1 cellular context compared by ENCODE assay signal in the genomic region with DNA sequence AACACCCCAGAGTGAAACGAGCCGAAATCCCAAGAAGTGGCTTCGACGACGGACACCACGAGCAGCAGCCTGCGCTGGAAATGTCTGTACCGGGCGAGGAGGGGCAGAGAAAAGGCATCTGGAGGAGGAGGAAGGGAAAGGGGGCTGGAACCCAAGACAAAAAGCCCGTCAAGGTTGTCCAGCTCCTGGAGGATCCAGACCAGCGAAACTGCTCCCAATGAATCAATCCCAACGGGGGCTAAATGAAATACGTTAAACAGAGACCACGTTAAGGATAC.
A peak's percentile ranks its signal among the peaks of the same experiment; 100 is the strongest.
TF ChIP-seq lines count a peak whose summit lies in the region.

No MANE protein-coding gene starts in this region.

TF ChIP-seq in HepG2, 621 proteins besides CTCF, POLR2A, EP300 and RAD21:
- TF ChIP-seq ZNF879 (CRISPR knock-in tag; IDR thresholded peaks at IDR 0.05) (peak; percentile 48; the same call in 1 of the 2 replicates), U2AF1 (optimal IDR thresholded peaks at IDR 0.05; ENCODE audit: low read depth, low read length) (peak; percentile 17), MXD4 (CRISPR knock-in tag; IDR thresholded peaks at IDR 0.05) (0 out of 2 replicates have a peak, but pooled peaks have one; percentile 7), ZNF652 (CRISPR knock-in tag; IDR thresholded peaks at IDR 0.05; ENCODE audit: borderline replicate concordance, low read depth) (no peak), NR1H2 (CRISPR knock-in tag; IDR thresholded peaks at IDR 0.05; ENCODE audit: borderline replicate concordance, low read depth) (0 out of 2 replicates have a peak, but pooled peaks have one; percentile 6), ZNF777 (CRISPR knock-in tag; IDR thresholded peaks at IDR 0.05) (0 out of 2 replicates have a peak, but pooled peaks have one; percentile 17), KDM6A (CRISPR knock-in tag; IDR thresholded peaks at IDR 0.05; ENCODE audit: low read depth) (no peak), ZNF10 (CRISPR knock-in tag; IDR thresholded peaks at IDR 0.05; ENCODE audit: borderline replicate concordance, low read depth) (0 out of 2 replicates have a peak, but pooled peaks have one; percentile 20), KDM5B (CRISPR knock-in tag; IDR thresholded peaks at IDR 0.05; ENCODE audit: borderline replicate concordance) (no peak), KDM2A (CRISPR knock-in tag; IDR thresholded peaks at IDR 0.05; ENCODE audit: borderline replicate concordance, low read depth) (no peak), MIXL1 (CRISPR knock-in tag; IDR thresholded peaks at IDR 0.05) (0 out of 2 replicates have a peak, but pooled peaks have one; percentile 13), ZNF878 (CRISPR knock-in tag; IDR thresholded peaks at IDR 0.05) (no peak), ZNF780A (CRISPR knock-in tag; IDR thresholded peaks at IDR 0.05) (no peak), NFATC3 (CRISPR knock-in tag; IDR thresholded peaks at IDR 0.05) (0 out of 2 replicates have a peak, but pooled peaks have one; percentile 10), GLI4 (CRISPR knock-in tag; IDR thresholded peaks at IDR 0.05; ENCODE audit: borderline replicate concordance) (0 out of 2 replicates have a peak, but pooled peaks have one; percentile 1), MAFG (CRISPR knock-in tag; IDR thresholded peaks at IDR 0.05) (no peak), ZNF44 (CRISPR knock-in tag; IDR thresholded peaks at IDR 0.05) (0 out of 2 replicates have a peak, but pooled peaks have one; percentile 2)
- TF ChIP-seq, protein P1, sequence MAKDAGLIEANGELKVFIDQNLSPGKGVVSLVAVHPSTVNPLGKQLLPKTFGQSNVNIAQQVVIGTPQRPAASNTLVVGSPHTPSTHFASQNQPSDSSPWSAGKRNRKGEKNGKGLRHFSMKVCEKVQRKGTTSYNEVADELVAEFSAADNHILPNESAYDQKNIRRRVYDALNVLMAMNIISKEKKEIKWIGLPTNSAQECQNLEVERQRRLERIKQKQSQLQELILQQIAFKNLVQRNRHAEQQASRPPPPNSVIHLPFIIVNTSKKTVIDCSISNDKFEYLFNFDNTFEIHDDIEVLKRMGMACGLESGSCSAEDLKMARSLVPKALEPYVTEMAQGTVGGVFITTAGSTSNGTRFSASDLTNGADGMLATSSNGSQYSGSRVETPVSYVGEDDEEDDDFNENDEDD (CRISPR knock-in tag; IDR thresholded peaks at IDR 0.05; ENCODE audit: borderline replicate concordance) = peak; percentile 40; the same call in 1 of the 2 replicates
- TF ChIP-seq, protein P2, sequence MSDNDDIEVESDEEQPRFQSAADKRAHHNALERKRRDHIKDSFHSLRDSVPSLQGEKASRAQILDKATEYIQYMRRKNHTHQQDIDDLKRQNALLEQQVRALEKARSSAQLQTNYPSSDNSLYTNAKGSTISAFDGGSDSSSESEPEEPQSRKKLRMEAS (IDR thresholded peaks at IDR 0.05) = peak; percentile 58
- TF ChIP-seq, protein P3, sequence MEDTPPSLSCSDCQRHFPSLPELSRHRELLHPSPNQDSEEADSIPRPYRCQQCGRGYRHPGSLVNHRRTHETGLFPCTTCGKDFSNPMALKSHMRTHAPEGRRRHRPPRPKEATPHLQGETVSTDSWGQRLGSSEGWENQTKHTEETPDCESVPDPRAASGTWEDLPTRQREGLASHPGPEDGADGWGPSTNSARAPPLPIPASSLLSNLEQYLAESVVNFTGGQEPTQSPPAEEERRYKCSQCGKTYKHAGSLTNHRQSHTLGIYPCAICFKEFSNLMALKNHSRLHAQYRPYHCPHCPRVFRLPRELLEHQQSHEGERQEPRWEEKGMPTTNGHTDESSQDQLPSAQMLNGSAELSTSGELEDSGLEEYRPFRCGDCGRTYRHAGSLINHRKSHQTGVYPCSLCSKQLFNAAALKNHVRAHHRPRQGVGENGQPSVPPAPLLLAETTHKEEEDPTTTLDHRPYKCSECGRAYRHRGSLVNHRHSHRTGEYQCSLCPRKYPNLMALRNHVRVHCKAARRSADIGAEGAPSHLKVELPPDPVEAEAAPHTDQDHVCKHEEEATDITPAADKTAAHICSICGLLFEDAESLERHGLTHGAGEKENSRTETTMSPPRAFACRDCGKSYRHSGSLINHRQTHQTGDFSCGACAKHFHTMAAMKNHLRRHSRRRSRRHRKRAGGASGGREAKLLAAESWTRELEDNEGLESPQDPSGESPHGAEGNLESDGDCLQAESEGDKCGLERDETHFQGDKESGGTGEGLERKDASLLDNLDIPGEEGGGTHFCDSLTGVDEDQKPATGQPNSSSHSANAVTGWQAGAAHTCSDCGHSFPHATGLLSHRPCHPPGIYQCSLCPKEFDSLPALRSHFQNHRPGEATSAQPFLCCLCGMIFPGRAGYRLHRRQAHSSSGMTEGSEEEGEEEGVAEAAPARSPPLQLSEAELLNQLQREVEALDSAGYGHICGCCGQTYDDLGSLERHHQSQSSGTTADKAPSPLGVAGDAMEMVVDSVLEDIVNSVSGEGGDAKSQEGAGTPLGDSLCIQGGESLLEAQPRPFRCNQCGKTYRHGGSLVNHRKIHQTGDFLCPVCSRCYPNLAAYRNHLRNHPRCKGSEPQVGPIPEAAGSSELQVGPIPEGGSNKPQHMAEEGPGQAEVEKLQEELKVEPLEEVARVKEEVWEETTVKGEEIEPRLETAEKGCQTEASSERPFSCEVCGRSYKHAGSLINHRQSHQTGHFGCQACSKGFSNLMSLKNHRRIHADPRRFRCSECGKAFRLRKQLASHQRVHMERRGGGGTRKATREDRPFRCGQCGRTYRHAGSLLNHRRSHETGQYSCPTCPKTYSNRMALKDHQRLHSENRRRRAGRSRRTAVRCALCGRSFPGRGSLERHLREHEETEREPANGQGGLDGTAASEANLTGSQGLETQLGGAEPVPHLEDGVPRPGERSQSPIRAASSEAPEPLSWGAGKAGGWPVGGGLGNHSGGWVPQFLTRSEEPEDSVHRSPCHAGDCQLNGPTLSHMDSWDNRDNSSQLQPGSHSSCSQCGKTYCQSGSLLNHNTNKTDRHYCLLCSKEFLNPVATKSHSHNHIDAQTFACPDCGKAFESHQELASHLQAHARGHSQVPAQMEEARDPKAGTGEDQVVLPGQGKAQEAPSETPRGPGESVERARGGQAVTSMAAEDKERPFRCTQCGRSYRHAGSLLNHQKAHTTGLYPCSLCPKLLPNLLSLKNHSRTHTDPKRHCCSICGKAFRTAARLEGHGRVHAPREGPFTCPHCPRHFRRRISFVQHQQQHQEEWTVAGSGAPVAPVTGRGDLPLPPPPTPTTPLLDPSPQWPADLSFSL (CRISPR knock-in tag; IDR thresholded peaks at IDR 0.05) = no peak
- TF ChIP-seq, protein P4, sequence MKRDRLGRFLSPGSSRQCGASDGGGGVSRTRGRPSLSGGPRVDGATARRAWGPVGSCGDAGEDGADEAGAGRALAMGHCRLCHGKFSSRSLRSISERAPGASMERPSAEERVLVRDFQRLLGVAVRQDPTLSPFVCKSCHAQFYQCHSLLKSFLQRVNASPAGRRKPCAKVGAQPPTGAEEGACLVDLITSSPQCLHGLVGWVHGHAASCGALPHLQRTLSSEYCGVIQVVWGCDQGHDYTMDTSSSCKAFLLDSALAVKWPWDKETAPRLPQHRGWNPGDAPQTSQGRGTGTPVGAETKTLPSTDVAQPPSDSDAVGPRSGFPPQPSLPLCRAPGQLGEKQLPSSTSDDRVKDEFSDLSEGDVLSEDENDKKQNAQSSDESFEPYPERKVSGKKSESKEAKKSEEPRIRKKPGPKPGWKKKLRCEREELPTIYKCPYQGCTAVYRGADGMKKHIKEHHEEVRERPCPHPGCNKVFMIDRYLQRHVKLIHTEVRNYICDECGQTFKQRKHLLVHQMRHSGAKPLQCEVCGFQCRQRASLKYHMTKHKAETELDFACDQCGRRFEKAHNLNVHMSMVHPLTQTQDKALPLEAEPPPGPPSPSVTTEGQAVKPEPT (CRISPR knock-in tag; IDR thresholded peaks at IDR 0.05; ENCODE audit: low read depth) = no peak
